Comparison of ENCODE assay signal across 10 cellular contexts in the genomic region with DNA sequence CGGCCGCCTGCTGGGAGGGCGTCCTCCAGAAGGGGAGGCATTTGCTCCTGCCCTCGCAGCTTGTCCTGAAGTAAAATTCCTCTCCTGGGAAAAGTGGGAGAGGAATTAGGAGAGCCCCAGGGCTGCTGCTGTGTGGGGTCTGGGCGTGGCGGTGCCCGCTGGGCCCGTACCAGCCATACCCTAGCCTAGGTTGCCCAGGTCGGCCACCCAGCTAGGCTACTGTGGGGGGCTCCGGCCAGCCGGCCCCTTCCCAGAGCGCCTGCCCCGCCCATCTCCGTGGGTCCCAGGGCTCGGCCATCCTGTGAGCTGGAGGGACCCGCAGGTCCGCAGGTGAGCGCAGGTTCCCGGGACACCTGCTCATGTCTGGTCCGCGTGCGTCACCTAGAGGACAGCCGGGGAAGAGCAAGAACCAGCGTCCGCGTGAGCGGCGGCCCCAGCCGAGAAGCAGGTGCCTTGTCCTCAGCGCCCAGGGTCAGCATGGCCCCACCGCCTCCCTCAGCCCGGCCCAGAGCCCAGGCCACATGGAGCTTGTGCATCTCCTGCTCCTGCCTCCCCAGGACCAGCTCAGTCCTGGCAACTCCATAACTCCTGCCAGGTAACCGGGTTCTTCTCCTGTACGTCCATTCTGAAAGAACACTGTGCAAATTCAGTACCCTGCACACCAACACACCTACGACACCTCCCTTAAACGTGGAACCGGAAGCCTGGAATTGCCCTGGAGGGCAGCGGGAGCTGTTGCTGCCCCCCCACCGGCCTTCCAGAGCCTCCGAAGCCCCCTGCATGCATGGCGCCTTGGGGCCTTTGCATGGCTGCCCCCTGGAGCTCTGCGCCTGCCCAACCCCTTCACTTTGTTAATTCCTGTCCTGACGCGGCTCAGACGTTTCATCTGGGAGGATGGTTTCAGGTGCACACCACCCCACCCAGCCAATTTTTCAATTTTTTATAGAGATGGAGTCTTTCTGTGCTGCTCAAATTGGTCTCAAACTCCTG. TPM values are rescaled to one million over a fixed set of nuclear protein-coding genes. Genes with fewer than 3 reads are reported as not detected.
A peak's percentile ranks its signal among the peaks of the same experiment; 100 is the strongest.
DNase-seq lines count a peak whose midpoint lies in the region; ATAC-seq and TF ChIP-seq lines count a peak whose summit lies in the region.
"Had no signal": no experiment of that assay in that cellular context is flagged by ENCODE, and none has a peak within 500 bp of the region (broad histone marks: within the 10 kb centered on the region; RNA-seq: fewer than 3 reads in every experiment).

No MANE protein-coding gene starts in this region.

- H3K4me3 ChIP-seq in body of pancreas: no peak overlapping the region
- H3K4me3 ChIP-seq in ascending aorta: no peak overlapping the region

- H3K18ac ChIP-seq in H9 (ENCODE audit: insufficient read length, low read depth, low read length): no peak overlapping the region

- no peaks in the 10 kb centered on the region for H3K79me1 ChIP-seq in H9 (ENCODE audit: insufficient read depth, low read depth, low read length, poor library complexity, severe bottlenecking)

- no peak overlapping the region; a peak in 1 of 7 replicates for H3K27ac Mint-ChIP-seq in H9
- H3K27ac Mint-ChIP-seq: activated CD8-positive, alpha-beta memory T cell treated with anti-CD3 and anti-CD28 coated beads, Interleukin-2, amount 10 ng/mL, durations not matched to agents 7 days and 5 days had no signal

- no peak overlapping the region for H2BK15ac ChIP-seq in H9 (ENCODE audit: low read depth, low read length)

- no CpG with 5 or more reads among the region's 45 CpGs for WGBS in H9 (ENCODE audit: extremely low coverage, insufficient read length, low lambda C conversion rate)
- WGBS in body of pancreas, 2 donors: 73 to 76% methylated on average over 23 to 24 of the region's 45 CpGs

- peak; percentile 79 for TF ChIP-seq CTCF in 22Rv1 (IDR thresholded peaks at IDR 0.05)
- peak; percentile 75 for TF ChIP-seq CTCF in H9 (conservative IDR thresholded peaks at IDR 0.05)
- peak in 6 of 7 experiments; percentile 40 to 75 (median 64) for TF ChIP-seq CTCF in body of pancreas (IDR thresholded peaks at IDR 0.05)
- TF ChIP-seq CTCF in ascending aorta (IDR thresholded peaks at IDR 0.05): peak in 1 of 3 experiments; percentile 50

- H4K20me1 ChIP-seq in H9 (ENCODE audit: control insufficient read depth, insufficient read depth, insufficient read length): no peaks in the 10 kb centered on the region

- H2AFZ ChIP-seq in H9 (ENCODE audit: low read length): no peak overlapping the region

- no peaks in the 10 kb centered on the region for H3K4me1 Mint-ChIP-seq in H9

- DNase-seq in H9 (peak; percentile 79), body of pancreas (peak; percentile 65 to 83 (median 74)), left colon (peak; percentile 52 to 79), islet precursor cell (no peak), ascending aorta (ENCODE audit: low spot score in 2 of 2) (no peak), SKM-1 treated with dmso at 0.1 percent for 144 hours (lab: John Stamatoyannopoulos, UW; ENCODE audit: unreplicated experiment) (no peak)
- DNase-seq: activated CD8-positive, alpha-beta memory T cell treated with anti-CD3 and anti-CD28 coated beads, Interleukin-2, amount 10 ng/mL, durations not matched to agents 7 days and 5 days; naive B cell had no signal

- H4K8ac ChIP-seq in H9 (replicated peaks; ENCODE audit: insufficient read length, low read depth, low read length): no peak overlapping the region

- H2AK5ac ChIP-seq in H9 (ENCODE audit: insufficient read length, low read length): no peak overlapping the region

- H3K27ac ChIP-seq in 22Rv1: no peak overlapping the region
- no peak overlapping the region for H3K27ac ChIP-seq in H9 (ENCODE audit: insufficient read length, low read depth, low read length)
- no peak overlapping the region for H3K27ac ChIP-seq in body of pancreas
- no peak overlapping the region for H3K27ac ChIP-seq in ascending aorta

- ATAC-seq in body of pancreas: peak; percentile 56
- ATAC-seq in left colon: peak; percentile 55
- no peak for ATAC-seq in HG02885 (IDR thresholded peaks at IDR 0.05; ENCODE audit: poor library complexity, unreplicated experiment)
- ATAC-seq: activated CD8-positive, alpha-beta memory T cell treated with anti-CD3 and anti-CD28 coated beads, Interleukin-2, amount 10 ng/mL, durations not matched to agents 7 days and 5 days had no signal

- H3K27me3 Mint-ChIP-seq in H9 (ENCODE audit: low read depth): peaks cover 45% of the 10 kb centered on the region
- H3K27me3 Mint-ChIP-seq: activated CD8-positive, alpha-beta memory T cell treated with anti-CD3 and anti-CD28 coated beads, Interleukin-2, amount 10 ng/mL, durations not matched to agents 7 days and 5 days; naive B cell had no signal

- H2BK120ac ChIP-seq in H9 (ENCODE audit: low read depth, low read length, poor library complexity, severe bottlenecking): no peak overlapping the region

- intact Hi-C loops in body of pancreas (cut with DNase I): no loop called here
- intact Hi-C loops in left colon (cut with DNase I, micrococcal nuclease): no loop called here
- intact Hi-C loops in ascending aorta (cut with DNase I): no loop called here

- H3K23ac ChIP-seq in H9 (ENCODE audit: insufficient read length, low read depth, low read length): no peak overlapping the region

- H2BK5ac ChIP-seq in H9 (ENCODE audit: insufficient read length, low read length): no peak overlapping the region

- H3K9me3 Mint-ChIP-seq in H9: peaks cover 62 to 74% of the 10 kb centered on the region in 2 experiments

- no peak overlapping the region for H4K5ac ChIP-seq in H9 (ENCODE audit: insufficient read length, low read depth, low read length)

- H3K9me3 ChIP-seq in H9 (ENCODE audit: control insufficient read depth, low read depth, low read length) (peaks cover 14% of the 10 kb centered on the region), body of pancreas (no peaks in the 10 kb centered on the region), ascending aorta (no peaks in the 10 kb centered on the region)

- H3K27me3 ChIP-seq in H9 (ENCODE audit: insufficient read depth, low read length) (no peaks in the 10 kb centered on the region), body of pancreas (no peaks in the 10 kb centered on the region), ascending aorta (no peaks in the 10 kb centered on the region)

- H2BK12ac ChIP-seq in H9 (ENCODE audit: insufficient read length, low read depth, low read length): no peak overlapping the region

- H3K9ac ChIP-seq in H9 (ENCODE audit: extremely low read depth, insufficient read length, low read length): no peak overlapping the region

- H2BK20ac ChIP-seq in H9 (ENCODE audit: low read depth, low read length, poor library complexity, severe bottlenecking): no peak overlapping the region

- no peak overlapping the region for H4K91ac ChIP-seq in H9 (ENCODE audit: insufficient read length, low read depth, low read length)

- H3K79me2 ChIP-seq in H9 (ENCODE audit: insufficient read depth, low read length): no peaks in the 10 kb centered on the region

- no peak overlapping the region for H3K14ac ChIP-seq in H9 (ENCODE audit: insufficient read depth, low read length)

- no peaks in the 10 kb centered on the region for H3K23me2 ChIP-seq in H9 (ENCODE audit: insufficient read length, low read depth, low read length, poor library complexity, severe bottlenecking)

- H3K36me3 Mint-ChIP-seq in H9 (ENCODE audit: insufficient read depth in 1 of 3, low read depth in 3 of 3): peaks cover 19 to 30% (median 21%) of the 10 kb centered on the region in 3 experiments

- H3K56ac ChIP-seq in H9 (ENCODE audit: insufficient read length, low read depth, low read length): no peak overlapping the region

- H3K36me3 ChIP-seq in body of pancreas (replicated peaks in 1 of 2; ENCODE audit: insufficient read depth in 1 of 2, low read depth in 2 of 2) (no peaks in the 10 kb centered on the region), ascending aorta (no peaks in the 10 kb centered on the region)

- no peaks in the 10 kb centered on the region for H3K4me1 ChIP-seq in H9 (ENCODE audit: insufficient read depth, low read length)
- H3K4me1 ChIP-seq in body of pancreas: peaks cover 6% of the 10 kb centered on the region
- no peaks in the 10 kb centered on the region for H3K4me1 ChIP-seq in ascending aorta

- no peak overlapping the region for H3T11ph ChIP-seq in H9 (ENCODE audit: low read length)

- no peak overlapping the region for H3K4ac ChIP-seq in H9 (ENCODE audit: low read depth, low read length)

- no peak for TF ChIP-seq POLR2A in body of pancreas (IDR thresholded peaks at IDR 0.05)

- no peak overlapping the region for H3K4me2 ChIP-seq in H9 (ENCODE audit: insufficient read depth, insufficient read length, low read length)

- no peak overlapping the region; a peak in 1 of 5 replicates for H3K4me3 Mint-ChIP-seq in H9
- H3K4me3 Mint-ChIP-seq: activated CD8-positive, alpha-beta memory T cell treated with anti-CD3 and anti-CD28 coated beads, Interleukin-2, amount 10 ng/mL, durations not matched to agents 7 days and 5 days had no signal

RNA-seq across cellular contexts. Expression of gene FOXL3, which starts 22.8 kb away (rescaled TPM):
- total RNA-seq in H9 (2021) (not detected in 2 replicates), body of pancreas (not detected), left colon (under 1 TPM in 1 of 2 donors, not detected in 1; 0.92 TPM), ascending aorta (not detected)
- total RNA-seq: activated CD8-positive, alpha-beta memory T cell treated with anti-CD3 and anti-CD28 coated beads, Interleukin-2, amount 10 ng/mL, durations not matched to agents 7 days and 5 days had no signal

Comparison
In these comparisons a context has a peak if more than half of its experiments do, and no peak if none do; other contexts are left out.
1. DNase-seq: peak in H9 (single experiment), body of pancreas (4 of 4) and left colon (2 of 2); none in islet precursor cell (single experiment), ascending aorta (0 of 2) and SKM-1 treated with dmso at 0.1 percent for 144 hours (single experiment).